Comparison of ENCODE assay signal across 27 cellular contexts in the genomic region with DNA sequence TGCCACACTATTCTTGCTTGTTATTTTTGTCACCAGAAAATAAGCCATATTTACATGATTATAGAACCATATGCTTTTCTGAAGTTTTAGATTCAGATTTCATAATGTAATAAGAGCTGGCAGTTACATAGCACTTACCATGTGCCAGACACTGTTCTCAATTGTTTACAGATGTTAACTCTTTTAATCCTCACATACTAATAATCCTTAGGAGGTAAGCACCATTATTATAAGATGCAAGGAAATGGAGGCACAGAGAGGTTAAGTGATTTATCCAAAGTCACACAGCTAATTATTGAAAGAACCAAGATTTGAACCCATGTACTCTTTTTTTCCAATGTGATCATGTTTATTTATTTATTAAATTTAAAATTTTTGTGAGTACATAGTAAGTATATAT. TPM values are rescaled to one million over a fixed set of nuclear protein-coding genes. Genes with fewer than 3 reads are reported as not detected.
"Had no signal": no experiment of that assay in that cellular context is flagged by ENCODE, and none has a peak within 500 bp of the region (broad histone marks: within the 10 kb centered on the region; RNA-seq: fewer than 3 reads in every experiment).

No MANE protein-coding gene starts in this region.

- H3K27ac ChIP-seq: brain microvascular endothelial cell, colonic mucosa, Peyer's patch, SJSA1 had no signal

- DNase-seq: activated CD4-positive, alpha-beta T cell treated with anti-CD3 and anti-CD28 coated beads, Interleukin-2, amount 10 ng/mL, durations not matched to agents 7 days and 5 days; activated CD4-positive, alpha-beta T cell treated with anti-CD3 and anti-CD28 coated beads, Interleukin-2, amount 50 U/mL, for 48 hours; activated CD8-positive, alpha-beta memory T cell treated with anti-CD3 and anti-CD28 coated beads, Interleukin-2, amount 50 U/mL, for 4 hours; activated CD8-positive, alpha-beta T cell treated with anti-CD3 and anti-CD28 coated beads, Interleukin-2, amount 10 ng/mL, durations not matched to agents 7 days and 5 days; activated gamma-delta T cell treated with Interleukin-2 at 50 U/mL for 16 hours; activated naive CD4-positive, alpha-beta T cell treated with anti-CD3 and anti-CD28 coated beads for 36 hours; activated naive CD8-positive, alpha-beta T cell treated with anti-CD3 and anti-CD28 coated beads, Interleukin-2, amount 50 U/mL, for 24 hours; activated T-cell treated with anti-CD3 and anti-CD28 coated beads for 4 hours; activated T-cell treated with anti-CD3 and anti-CD28 coated beads, Interleukin-2, amount 50 U/mL, for 4 hours; brain microvascular endothelial cell; colonic mucosa; NCI-H1105; NCI-H1417 treated with DMSO at 0.1 percent for 48 hours; NCI-H1930; NCI-H2081 treated with DMSO at 0.1 percent for 48 hours; NCI-H510A treated with DMSO at 0.1 percent for 48 hours; NCI-H748 treated with DMSO at 0.1 percent for 48 hours; NK-92 treated with Interleukin-12 subunit alpha and Interleukin-12 subunit beta, amount 100 ng/mL, for 24 hours; PC-3; Peyer's patch; RPMI8226; SHP77 treated with DMSO at 0.1 percent for 48 hours; T1000 had no signal

- H3K4me3 ChIP-seq: colonic mucosa, Peyer's patch, SJSA1 had no signal

RNA-seq across cellular contexts. Expression of a gene that starts 57.2 kb away (rescaled TPM):
- total RNA-seq: activated CD4-positive, alpha-beta T cell treated with anti-CD3 and anti-CD28 coated beads, Interleukin-2, amount 10 ng/mL, durations not matched to agents 7 days and 5 days; activated CD8-positive, alpha-beta T cell treated with anti-CD3 and anti-CD28 coated beads, Interleukin-2, amount 10 ng/mL, durations not matched to agents 7 days and 5 days; activated T-helper 1 cell treated with anti-CD3 and anti-CD28 coated beads, Interleukin-12 subunit alpha, Interleukin-12 subunit beta, Interleukin-2, Interleukin-4 antibody, amounts not matched to agents 30 ng/mL and 10 ng/mL and 1 ng/mL, durations not matched to agents 14 hours and 24 hours and 36 hours; T-helper 1 cell treated with Interleukin-12 subunit alpha and Interleukin-12 subunit beta and Interleukin-4 antibody, amounts not matched to agents 30 ng/mL and 1 ng/mL, for 36 hours; T-helper 2 cell treated with Interferon-gamma antibody and Interleukin-4, amounts not matched to agents 100 ng/mL and 5 ng/mL, for 36 hours had no signal
